Comparison of ENCODE assay signal across 1 cellular context in genomic region chr1:39685071-39685470, GRCh38.
TF ChIP-seq lines count a peak whose summit lies in the region.

No MANE protein-coding gene starts in this region.

TF ChIP-seq in HepG2, 621 proteins besides CTCF, POLR2A, EP300 and RAD21:
- TF ChIP-seq FLYWCH1 (CRISPR knock-in tag; IDR thresholded peaks at IDR 0.05) (no peak), PAX8 (CRISPR knock-in tag; IDR thresholded peaks at IDR 0.05; ENCODE audit: borderline replicate concordance) (no peak), ZNF3 (CRISPR knock-in tag; IDR thresholded peaks at IDR 0.05) (no peak), ZNF619 (CRISPR knock-in tag; IDR thresholded peaks at IDR 0.05) (no peak), ZNF773 (CRISPR knock-in tag; IDR thresholded peaks at IDR 0.05; ENCODE audit: borderline replicate concordance) (no peak), ZHX2 (IDR thresholded peaks at IDR 0.05; ENCODE audit: low read depth) (no peak), ZHX2 (CRISPR knock-in tag; IDR thresholded peaks at IDR 0.05; ENCODE audit: borderline replicate concordance) (no peak), ZFP36 (IDR thresholded peaks at IDR 0.05; ENCODE audit: borderline replicate concordance, low read depth, low read length, partially characterized antibody) (no peak), AGO2 (optimal IDR thresholded peaks at IDR 0.05; ENCODE audit: low read depth, low read length) (no peak), ZNF776 (CRISPR knock-in tag; IDR thresholded peaks at IDR 0.05) (no peak), SMYD3 (CRISPR knock-in tag; IDR thresholded peaks at IDR 0.05) (no peak), MEF2D (CRISPR knock-in tag; IDR thresholded peaks at IDR 0.05) (no peak), FOXK1 (CRISPR knock-in tag; IDR thresholded peaks at IDR 0.05; ENCODE audit: borderline replicate concordance, low read depth) (no peak), POLR2AphosphoS2 (IDR thresholded peaks at IDR 0.05; ENCODE audit: low read depth, low read length) (no peak), SMARCE1 (IDR thresholded peaks at IDR 0.05; ENCODE audit: borderline replicate concordance) (no peak), MTA1 (CRISPR knock-in tag; IDR thresholded peaks at IDR 0.05; ENCODE audit: borderline replicate concordance) (no peak), RFX5 (IDR thresholded peaks at IDR 0.05; ENCODE audit: low read depth, low read length) (no peak), PITX1 (CRISPR knock-in tag; IDR thresholded peaks at IDR 0.05) (no peak)
- TF ChIP-seq, protein P1, sequence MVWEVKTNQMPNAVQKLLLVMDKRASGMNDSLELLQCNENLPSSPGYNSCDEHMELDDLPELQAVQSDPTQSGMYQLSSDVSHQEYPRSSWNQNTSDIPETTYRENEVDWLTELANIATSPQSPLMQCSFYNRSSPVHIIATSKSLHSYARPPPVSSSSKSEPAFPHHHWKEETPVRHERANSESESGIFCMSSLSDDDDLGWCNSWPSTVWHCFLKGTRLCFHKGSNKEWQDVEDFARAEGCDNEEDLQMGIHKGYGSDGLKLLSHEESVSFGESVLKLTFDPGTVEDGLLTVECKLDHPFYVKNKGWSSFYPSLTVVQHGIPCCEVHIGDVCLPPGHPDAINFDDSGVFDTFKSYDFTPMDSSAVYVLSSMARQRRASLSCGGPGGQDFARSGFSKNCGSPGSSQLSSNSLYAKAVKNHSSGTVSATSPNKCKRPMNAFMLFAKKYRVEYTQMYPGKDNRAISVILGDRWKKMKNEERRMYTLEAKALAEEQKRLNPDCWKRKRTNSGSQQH (CRISPR knock-in tag; IDR thresholded peaks at IDR 0.05; ENCODE audit: low read depth) = no peak
- TF ChIP-seq, protein P2, sequence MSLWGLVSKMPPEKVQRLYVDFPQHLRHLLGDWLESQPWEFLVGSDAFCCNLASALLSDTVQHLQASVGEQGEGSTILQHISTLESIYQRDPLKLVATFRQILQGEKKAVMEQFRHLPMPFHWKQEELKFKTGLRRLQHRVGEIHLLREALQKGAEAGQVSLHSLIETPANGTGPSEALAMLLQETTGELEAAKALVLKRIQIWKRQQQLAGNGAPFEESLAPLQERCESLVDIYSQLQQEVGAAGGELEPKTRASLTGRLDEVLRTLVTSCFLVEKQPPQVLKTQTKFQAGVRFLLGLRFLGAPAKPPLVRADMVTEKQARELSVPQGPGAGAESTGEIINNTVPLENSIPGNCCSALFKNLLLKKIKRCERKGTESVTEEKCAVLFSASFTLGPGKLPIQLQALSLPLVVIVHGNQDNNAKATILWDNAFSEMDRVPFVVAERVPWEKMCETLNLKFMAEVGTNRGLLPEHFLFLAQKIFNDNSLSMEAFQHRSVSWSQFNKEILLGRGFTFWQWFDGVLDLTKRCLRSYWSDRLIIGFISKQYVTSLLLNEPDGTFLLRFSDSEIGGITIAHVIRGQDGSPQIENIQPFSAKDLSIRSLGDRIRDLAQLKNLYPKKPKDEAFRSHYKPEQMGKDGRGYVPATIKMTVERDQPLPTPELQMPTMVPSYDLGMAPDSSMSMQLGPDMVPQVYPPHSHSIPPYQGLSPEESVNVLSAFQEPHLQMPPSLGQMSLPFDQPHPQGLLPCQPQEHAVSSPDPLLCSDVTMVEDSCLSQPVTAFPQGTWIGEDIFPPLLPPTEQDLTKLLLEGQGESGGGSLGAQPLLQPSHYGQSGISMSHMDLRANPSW (CRISPR knock-in tag; IDR thresholded peaks at IDR 0.05; ENCODE audit: borderline replicate concordance) = no peak
TF ChIP-seq in HepG2: peak in this region for 0.
